11 cellular contexts compared by ENCODE assay signal in genomic region chr9:76761448-76761847, GRCh38. TPM values are rescaled to one million over a fixed set of nuclear protein-coding genes. Genes with fewer than 3 reads are reported as not detected.
A peak's percentile ranks its signal among the peaks of the same experiment; 100 is the strongest.
DNase-seq lines count a peak whose midpoint lies in the region; ATAC-seq, FAIRE-seq and TF ChIP-seq lines count a peak whose summit lies in the region.
"Had no signal": no experiment of that assay in that cellular context is flagged by ENCODE, and none has a peak within 500 bp of the region (broad histone marks: within the 10 kb centered on the region; RNA-seq: fewer than 3 reads in every experiment).

No MANE protein-coding gene starts in this region.

- no peak for ATAC-seq in HCT116
- no peak for ATAC-seq in GM19452 (IDR thresholded peaks at IDR 0.05; ENCODE audit: unreplicated experiment)
- ATAC-seq in GM21447 (IDR thresholded peaks at IDR 0.05; ENCODE audit: unreplicated experiment), result no peak

- no peak overlapping the region for H3K4me3 ChIP-seq in ACC112 (ENCODE audit: low read depth, low read length)
- H3K4me3 ChIP-seq in HCT116 (replicated peaks in 1 of 2; ENCODE audit: low read depth in 1 of 2, low read length in 2 of 2), result no peak overlapping the region
- H3K4me3 ChIP-seq in astrocyte (ENCODE audit: insufficient read depth, low read depth, low read length), result no peak overlapping the region
- no peak overlapping the region for H3K4me3 ChIP-seq in kidney epithelial cell (ENCODE audit: low read depth, low read length)

- H3K4me1 ChIP-seq in ACC112 (ENCODE audit: control insufficient read depth, insufficient read depth, low read length, unreplicated experiment) (peaks cover 6% of the 10 kb centered on the region), HCT116 (ENCODE audit: control insufficient read depth in 1 of 2, insufficient read depth in 2 of 2, low read length in 2 of 2) (no peaks in the 10 kb centered on the region), astrocyte (ENCODE audit: insufficient read depth, low read length) (no peaks in the 10 kb centered on the region)
- H3K4me1 ChIP-seq: Caco-2 had no signal

- no peaks in the 10 kb centered on the region for H3K79me2 ChIP-seq in ACC112 (ENCODE audit: control insufficient read depth, insufficient read depth, low read length, unreplicated experiment)
- H3K79me2 ChIP-seq in HCT116 (ENCODE audit: insufficient read depth, low read length), result no peaks in the 10 kb centered on the region
- no peaks in the 10 kb centered on the region for H3K79me2 ChIP-seq in astrocyte (ENCODE audit: insufficient read depth, low read length)

- H3K4me2 ChIP-seq in HCT116 (ENCODE audit: low read length) (no peak overlapping the region), astrocyte (ENCODE audit: low read length) (no peak overlapping the region)

- no peak overlapping the region for H3K4me3 Mint-ChIP-seq in astrocyte (ENCODE audit: unreplicated experiment)

- intact Hi-C loops in HCT116 (cut with micrococcal nuclease), result loop anchor here (5.0 kb wide), 1 partner anchor 391 kb away; no protein-coding TSS in a partner anchor

- H3K27ac ChIP-seq in ACC112 (ENCODE audit: low read depth, low read length), result no peak overlapping the region
- no peak overlapping the region for H3K27ac ChIP-seq in HCT116 (ENCODE audit: low read depth, low read length)
- H3K27ac ChIP-seq in astrocyte (ENCODE audit: low read depth, low read length), result no peak overlapping the region

- no peaks in the 10 kb centered on the region for H4K20me1 ChIP-seq in HCT116 (ENCODE audit: insufficient read depth)
- H4K20me1 ChIP-seq in astrocyte (ENCODE audit: insufficient read depth, low read length), result no peaks in the 10 kb centered on the region

- RAD21 ChIA-PET in HCT116 (lab: Charles Lee; ENCODE audit: low non-redundant PET in 1 of 2, low total read pairs in 2 of 2, uncharacterized antibody in 2 of 2, unreplicated experiment in 2 of 2), result no interaction called here

- DNase-seq in HCT116 (ENCODE audit: low read depth, low spot score) (no peak), astrocyte (ENCODE audit: low read depth) (no peak), kidney epithelial cell (ENCODE audit: low read depth) (no peak), erythroblast (lab: John Stamatoyannopoulos, UW) (no peak)
- DNase-seq in activated CD4-positive, alpha-beta T cell treated with anti-CD3 and anti-CD28 coated beads for 4 hours, result no peak
- DNase-seq: activated naive CD4-positive, alpha-beta T cell treated with anti-CD3 and anti-CD28 coated beads, Interleukin-2, amount 50 U/mL, for 16 hours; Caco-2; NCI-H2171 had no signal

- no peaks in the 10 kb centered on the region for H3K36me3 Mint-ChIP-seq in astrocyte (ENCODE audit: low read depth, unreplicated experiment)

- H3K27me3 Mint-ChIP-seq in astrocyte (ENCODE audit: low read depth, unreplicated experiment), result peaks cover 3% of the 10 kb centered on the region

- CTCF ChIA-PET in HCT116 (lab: Charles Lee), result interaction anchor here (1.0 to 1.4 kb wide), 3 partner anchors 11 to 235 kb away, joined by 3 to 8 read pairs (median 3); no protein-coding TSS in a partner anchor

- no peaks in the 10 kb centered on the region for H3K9me2 ChIP-seq in HCT116 (ENCODE audit: insufficient read depth)

- H3K27ac Mint-ChIP-seq in astrocyte (ENCODE audit: unreplicated experiment), result no peak overlapping the region

- TF ChIP-seq POLR2A in HCT116 (IDR thresholded peaks at IDR 0.05; ENCODE audit: borderline replicate concordance, extremely low read depth, insufficient read depth, insufficient read length) (no peak), erythroblast (IDR thresholded peaks at IDR 0.05; ENCODE audit: low read length) (no peak)

- peak; percentile 26 to 42 (median 29); a peak in 4 of 6 replicates for TF ChIP-seq CTCF in HCT116 (IDR thresholded peaks at IDR 0.05 in 2 of 3, conservative IDR thresholded peaks at IDR 0.05 in 1 of 3; ENCODE audit: borderline replicate concordance in 1 of 3, insufficient read depth in 1 of 3, low read depth in 2 of 3, low read length in 2 of 3)
- peak; percentile 33 for TF ChIP-seq CTCF in astrocyte (IDR thresholded peaks at IDR 0.05; ENCODE audit: insufficient read depth, low read depth, low read length)
- TF ChIP-seq CTCF in kidney epithelial cell (IDR thresholded peaks at IDR 0.05; ENCODE audit: insufficient read depth, low read length, poor library complexity, severe bottlenecking), result peak; percentile 40

- TF ChIP-seq RAD21 in HCT116 (IDR thresholded peaks at IDR 0.05; ENCODE audit: low read depth), result peak; percentile 52

- H2AFZ ChIP-seq in ACC112 (ENCODE audit: low read length, unreplicated experiment) (peak overlapping the region; percentile 67), HCT116 (ENCODE audit: low read depth, low read length, poor library complexity, severe bottlenecking) (no peak overlapping the region), astrocyte (ENCODE audit: low read depth, low read length) (no peak overlapping the region)

- peaks cover 1% of the 10 kb centered on the region for H3K9me3 Mint-ChIP-seq in astrocyte (ENCODE audit: unreplicated experiment)

- H3K36me3 ChIP-seq in ACC112 (ENCODE audit: insufficient read depth, low read length), result no peaks in the 10 kb centered on the region
- no peaks in the 10 kb centered on the region for H3K36me3 ChIP-seq in HCT116 (ENCODE audit: control insufficient read depth in 1 of 2, insufficient read depth in 2 of 2, low read length in 2 of 2)
- H3K36me3 ChIP-seq in astrocyte (ENCODE audit: insufficient read depth, low read length), result no peaks in the 10 kb centered on the region
- H3K36me3 ChIP-seq in kidney epithelial cell (ENCODE audit: control insufficient read depth, insufficient read depth, low read length), result no peaks in the 10 kb centered on the region

- H3K9ac ChIP-seq in HCT116 (ENCODE audit: low read length) (no peak overlapping the region), astrocyte (ENCODE audit: low read length) (no peak overlapping the region)

- no peaks in the 10 kb centered on the region for H3K4me1 Mint-ChIP-seq in astrocyte (ENCODE audit: low read depth, unreplicated experiment)

- no peak for FAIRE-seq in astrocyte (lab: Jason Lieb, UNC)

- no peaks in the 10 kb centered on the region for H3K9me3 ChIP-seq in HCT116 (ENCODE audit: control insufficient read depth in 1 of 2, insufficient read depth in 1 of 2, low read depth in 1 of 2, low read length in 2 of 2)
- H3K9me3 ChIP-seq in astrocyte (ENCODE audit: insufficient read depth, low read depth, low read length), result no peaks in the 10 kb centered on the region
- H3K9me3 ChIP-seq: Caco-2 had no signal

- POLR2A ChIA-PET in HCT116 (lab: Charles Lee), result no interaction called here

- no peaks in the 10 kb centered on the region for H3K27me3 ChIP-seq in ACC112 (ENCODE audit: insufficient read depth, low read length)
- no peaks in the 10 kb centered on the region; the same call in 1 of the 2 replicates for H3K27me3 ChIP-seq in HCT116 (ENCODE audit: insufficient read depth, low read length)
- no peaks in the 10 kb centered on the region for H3K27me3 ChIP-seq in astrocyte (ENCODE audit: insufficient read depth, low read length)
- H3K27me3 ChIP-seq in kidney epithelial cell (ENCODE audit: control insufficient read depth, insufficient read depth, low read length), result no peaks in the 10 kb centered on the region

- BruUV-seq in HCT116 (replicated peaks; lab: Mats Ljungman, UMichigan), result no TSS peak

TF ChIP-seq in HCT116, 20 proteins besides CTCF, POLR2A, EP300 and RAD21:
- TF ChIP-seq MAX (IDR thresholded peaks at IDR 0.05) (no peak), ZFX (IDR thresholded peaks at IDR 0.05) (no peak), SRF (IDR thresholded peaks at IDR 0.05; ENCODE audit: low read depth) (no peak)

RNA-seq across cellular contexts. Expression of gene PCA3, which starts 2.8 kb away (rescaled TPM):
- total RNA-seq in HCT116 (2021; ENCODE audit: unreplicated experiment) (not detected), astrocyte (not detected in 2 replicates), kidney epithelial cell (not detected in 2 replicates)
- polyA plus RNA-seq in HCT116 (2012), result 0.04 TPM in 1 of 2 replicates, not detected in the other
- total RNA-seq: Caco-2 had no signal
